Comparison of ENCODE assay signal across 1 cellular context in the genomic region with DNA sequence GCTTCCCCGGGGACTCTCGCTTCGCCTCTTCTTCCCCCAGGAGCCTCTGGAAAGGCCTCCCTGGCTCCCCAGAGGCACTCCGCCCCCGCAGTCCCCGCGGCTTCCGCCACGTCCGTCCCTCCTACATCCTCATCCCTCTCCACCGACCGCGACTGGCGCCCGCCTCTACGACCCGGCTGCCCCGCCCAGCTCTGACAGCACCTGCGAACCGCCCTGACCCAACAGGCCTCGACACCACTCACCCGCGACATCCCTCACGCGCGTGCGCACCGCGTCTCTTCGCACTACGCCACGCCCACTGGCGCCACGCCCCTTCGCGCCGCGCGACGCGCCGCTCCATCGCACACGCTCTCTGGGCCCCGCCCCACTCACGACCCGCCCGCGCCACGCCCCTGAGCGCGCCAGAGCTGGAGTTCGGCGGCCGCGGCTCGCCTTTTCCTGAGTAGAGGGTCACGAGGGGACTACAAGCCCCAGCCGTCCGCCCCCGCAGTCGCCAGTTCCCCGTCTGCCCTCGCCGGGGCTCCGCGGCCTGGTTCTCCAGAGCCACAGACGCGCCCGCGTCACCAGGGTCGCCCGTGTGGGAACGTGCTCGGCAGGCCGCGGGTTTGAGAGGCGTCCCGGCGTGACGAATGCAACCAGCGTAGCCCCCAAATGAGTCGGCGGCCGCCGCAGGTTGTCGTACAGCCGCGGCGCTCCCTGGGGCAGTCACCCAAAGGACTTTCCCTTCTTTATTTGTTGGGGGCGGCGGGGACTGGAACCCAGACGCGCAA.
TF ChIP-seq lines count a peak whose summit lies in the region.

No MANE protein-coding gene starts in this region.

TF ChIP-seq in GM23338, 12 proteins besides CTCF, POLR2A, EP300 and RAD21 (continued from another document):
- TF ChIP-seq, protein P1, sequence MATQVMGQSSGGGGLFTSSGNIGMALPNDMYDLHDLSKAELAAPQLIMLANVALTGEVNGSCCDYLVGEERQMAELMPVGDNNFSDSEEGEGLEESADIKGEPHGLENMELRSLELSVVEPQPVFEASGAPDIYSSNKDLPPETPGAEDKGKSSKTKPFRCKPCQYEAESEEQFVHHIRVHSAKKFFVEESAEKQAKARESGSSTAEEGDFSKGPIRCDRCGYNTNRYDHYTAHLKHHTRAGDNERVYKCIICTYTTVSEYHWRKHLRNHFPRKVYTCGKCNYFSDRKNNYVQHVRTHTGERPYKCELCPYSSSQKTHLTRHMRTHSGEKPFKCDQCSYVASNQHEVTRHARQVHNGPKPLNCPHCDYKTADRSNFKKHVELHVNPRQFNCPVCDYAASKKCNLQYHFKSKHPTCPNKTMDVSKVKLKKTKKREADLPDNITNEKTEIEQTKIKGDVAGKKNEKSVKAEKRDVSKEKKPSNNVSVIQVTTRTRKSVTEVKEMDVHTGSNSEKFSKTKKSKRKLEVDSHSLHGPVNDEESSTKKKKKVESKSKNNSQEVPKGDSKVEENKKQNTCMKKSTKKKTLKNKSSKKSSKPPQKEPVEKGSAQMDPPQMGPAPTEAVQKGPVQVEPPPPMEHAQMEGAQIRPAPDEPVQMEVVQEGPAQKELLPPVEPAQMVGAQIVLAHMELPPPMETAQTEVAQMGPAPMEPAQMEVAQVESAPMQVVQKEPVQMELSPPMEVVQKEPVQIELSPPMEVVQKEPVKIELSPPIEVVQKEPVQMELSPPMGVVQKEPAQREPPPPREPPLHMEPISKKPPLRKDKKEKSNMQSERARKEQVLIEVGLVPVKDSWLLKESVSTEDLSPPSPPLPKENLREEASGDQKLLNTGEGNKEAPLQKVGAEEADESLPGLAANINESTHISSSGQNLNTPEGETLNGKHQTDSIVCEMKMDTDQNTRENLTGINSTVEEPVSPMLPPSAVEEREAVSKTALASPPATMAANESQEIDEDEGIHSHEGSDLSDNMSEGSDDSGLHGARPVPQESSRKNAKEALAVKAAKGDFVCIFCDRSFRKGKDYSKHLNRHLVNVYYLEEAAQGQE (IDR thresholded peaks at IDR 0.05; ENCODE audit: unreplicated experiment) = no peak
TF ChIP-seq in GM23338: peak in this region for 2.
